Comparison of ENCODE assay signal across 13 cellular contexts in genomic region chr12:95205016-95205415, GRCh38. TPM values are rescaled to one million over a fixed set of nuclear protein-coding genes. Genes with fewer than 3 reads are reported as not detected.
DNase-seq lines count a peak whose midpoint lies in the region; ATAC-seq and TF ChIP-seq lines count a peak whose summit lies in the region.
"Had no signal": no experiment of that assay in that cellular context is flagged by ENCODE, and none has a peak within 500 bp of the region (broad histone marks: within the 10 kb centered on the region; RNA-seq: fewer than 3 reads in every experiment).

No MANE protein-coding gene starts in this region.

- H3K9me2 ChIP-seq in Karpas-422 (replicated peaks; ENCODE audit: insufficient read depth, low read length), result no peaks in the 10 kb centered on the region

- H3K4me1 ChIP-seq in Karpas-422 (ENCODE audit: low read length) (peaks cover 58% of the 10 kb centered on the region), tibial artery (peaks cover 0 to 36% (median 12%) of the 10 kb centered on the region in 4 donors)

- H3K27me3 Mint-ChIP-seq in chondrocyte (ENCODE audit: low read depth), result no peaks in the 10 kb centered on the region
- no peaks in the 10 kb centered on the region for H3K27me3 Mint-ChIP-seq in memory B cell

- no peak overlapping the region for H3K4me3 ChIP-seq in Karpas-422 (ENCODE audit: low read length)
- H3K4me3 ChIP-seq in tibial artery, result no peak overlapping the region

- intact Hi-C loops in tibial artery (cut with DNase I; ENCODE audit: low total_unique reads), result no loop called here

- H3K36me3 ChIP-seq in Karpas-422 (ENCODE audit: insufficient read depth, low read length), result peaks cover 43% of the 10 kb centered on the region
- H3K36me3 ChIP-seq in tibial artery, result no peaks in the 10 kb centered on the region

- no peak overlapping the region for H2AFZ ChIP-seq in Karpas-422 (ENCODE audit: low read length)

- H3K27me3 ChIP-seq in Karpas-422 (ENCODE audit: low read length), result no peaks in the 10 kb centered on the region
- no peaks in the 10 kb centered on the region for H3K27me3 ChIP-seq in tibial artery

- no peak for TF ChIP-seq CTCF in chondrocyte (IDR thresholded peaks at IDR 0.05)
- TF ChIP-seq CTCF in tibial artery (IDR thresholded peaks at IDR 0.05), result no peak

- H3K27ac Mint-ChIP-seq in chondrocyte (ENCODE audit: unreplicated experiment) (peak overlapping the region; percentile 94), memory B cell (peak overlapping the region; percentile 80)
- H3K27ac Mint-ChIP-seq: activated naive CD4-positive, alpha-beta T cell treated with anti-CD3 and anti-CD28 coated beads for 36 hours had no signal

- peaks cover 2% of the 10 kb centered on the region for H3K36me3 Mint-ChIP-seq in chondrocyte (ENCODE audit: low read depth)
- no peaks in the 10 kb centered on the region for H3K36me3 Mint-ChIP-seq in memory B cell

- H3K9me3 Mint-ChIP-seq in chondrocyte (ENCODE audit: low read depth), result no peaks in the 10 kb centered on the region
- H3K9me3 Mint-ChIP-seq in memory B cell, result no peaks in the 10 kb centered on the region
- H3K9me3 Mint-ChIP-seq: activated naive CD4-positive, alpha-beta T cell treated with anti-CD3 and anti-CD28 coated beads for 36 hours had no signal

- H4K20me1 ChIP-seq in Karpas-422 (ENCODE audit: insufficient read depth, low read depth, low read length), result no peaks in the 10 kb centered on the region

- ATAC-seq in memory B cell (ENCODE audit: low read depth) (no peak), left lobe of liver (no peak), HG03196 (IDR thresholded peaks at IDR 0.05; ENCODE audit: unreplicated experiment) (no peak), HG03108 (IDR thresholded peaks at IDR 0.05; ENCODE audit: unreplicated experiment) (no peak)

- no peak overlapping the region for H3K9ac ChIP-seq in Karpas-422 (ENCODE audit: low read length)

- H3K4me2 ChIP-seq in Karpas-422 (ENCODE audit: low read depth, low read length, poor library complexity, severe bottlenecking), result peak overlapping the region; percentile 45

- peaks cover 97% of the 10 kb centered on the region for H3K79me2 ChIP-seq in Karpas-422 (ENCODE audit: low read length)

- H3K27ac ChIP-seq in Karpas-422 (ENCODE audit: low read length) (0 out of 2 replicates have a peak overlapping the region, but pooled peaks have one; percentile 69), tibial artery (peak overlapping the region; percentile 49 to 58)

- H3K4me1 Mint-ChIP-seq in chondrocyte (ENCODE audit: low read depth) (peaks cover 58% of the 10 kb centered on the region), memory B cell (peaks cover 14% of the 10 kb centered on the region)

- H3K4me3 Mint-ChIP-seq in chondrocyte (ENCODE audit: unreplicated experiment), result no peak overlapping the region
- no peak overlapping the region for H3K4me3 Mint-ChIP-seq in memory B cell
- H3K4me3 Mint-ChIP-seq: activated naive CD4-positive, alpha-beta T cell treated with anti-CD3 and anti-CD28 coated beads for 36 hours had no signal

- DNase-seq in Karpas-422 (no peak), chondrocyte (ENCODE audit: low spot score) (no peak), memory B cell (ENCODE audit: low spot score in 2 of 2) (no peak), tibial artery (no peak), left lobe of liver (ENCODE audit: low spot score) (no peak), kidney tubule cell (ENCODE audit: low spot score) (no peak)
- DNase-seq: activated CD4-positive, alpha-beta T cell treated with anti-CD3 and anti-CD28 coated beads for 48 hours; DMS 273 treated with DMSO at 0.1 percent for 48 hours; NCI-H510A; SIG-M5 had no signal

- H3K9me3 ChIP-seq in Karpas-422 (ENCODE audit: low read length) (no peaks in the 10 kb centered on the region), tibial artery (no peaks in the 10 kb centered on the region)

RNA-seq across cellular contexts. Expression of gene FGD6, which starts 12.3 kb away (rescaled TPM):
- total RNA-seq in Karpas-422 (2014; rRNA removed; shearing (Covaris generic); ENCODE audit: low replicate concordance), result 42.2 and 42.5 TPM in 2 replicates
- total RNA-seq in chondrocyte (8.6 to 9.6 TPM (median 9.0 TPM) in 3 replicates), left lobe of liver (4.7 TPM)

RNA-seq across cellular contexts. Expression of gene VEZT, which starts 12.6 kb away (rescaled TPM):
- total RNA-seq in Karpas-422 (2014; rRNA removed; shearing (Covaris generic); ENCODE audit: low replicate concordance), result 85.9 and 169 TPM in 2 replicates
- total RNA-seq in chondrocyte (69.3 to 79.4 TPM (median 74.7 TPM) in 3 replicates), left lobe of liver (20.2 TPM)
